25 cellular contexts compared by ENCODE assay signal in the genomic region with DNA sequence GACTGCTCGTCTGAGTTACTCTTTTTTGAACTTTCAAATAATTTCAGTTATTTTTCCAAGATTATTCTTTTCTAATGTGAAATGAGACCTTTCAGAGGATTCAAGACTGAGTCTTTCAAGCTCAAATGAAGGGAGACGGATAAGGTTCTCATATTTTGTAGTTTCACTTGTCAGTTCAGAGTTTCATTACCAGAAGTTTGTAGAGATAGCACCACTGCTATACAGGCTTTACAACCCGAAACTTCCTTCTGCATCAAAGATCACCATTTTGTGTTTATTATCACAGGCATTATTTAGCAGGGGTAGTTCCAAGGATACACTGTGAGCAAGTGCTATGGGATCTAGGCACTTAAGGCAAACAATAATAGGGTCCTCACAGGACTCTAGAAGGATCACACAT.
"Had no signal": no experiment of that assay in that cellular context is flagged by ENCODE, and none has a peak within 500 bp of the region (broad histone marks: within the 10 kb centered on the region; RNA-seq: fewer than 3 reads in every experiment).

No MANE protein-coding gene starts in this region.

- H3K9me3 ChIP-seq: colonic mucosa, esophagus squamous epithelium, gastrocnemius medialis, heart right ventricle, left lung, lower lobe of right lung had no signal

- H3K27ac Mint-ChIP-seq: dendritic cell treated with granulocyte-macrophage colony-stimulating factor and Interleukin-4, amounts not matched to agents 40 ng/mL and 50 ng/mL, for 4 days; effector memory CD8-positive, alpha-beta T cell; endodermal cell; memory B cell; naive thymus-derived CD4-positive, alpha-beta T cell had no signal

- H3K4me3 ChIP-seq: colonic mucosa, esophagus squamous epithelium, gastrocnemius medialis, heart right ventricle, left lung, lower lobe of right lung had no signal

- H3K4me1 Mint-ChIP-seq: endodermal cell; memory B cell; naive thymus-derived CD4-positive, alpha-beta T cell had no signal

- ATAC-seq: effector memory CD8-positive, alpha-beta T cell; esophagus mucosa; gastrocnemius medialis; heart right ventricle; left cardiac atrium; left lung; left ventricle myocardium superior; lower lobe of right lung; naive thymus-derived CD4-positive, alpha-beta T cell had no signal

- DNase-seq: colonic mucosa; cortex of kidney; effector CD8-positive, alpha-beta T cell; effector memory CD8-positive, alpha-beta T cell; endodermal cell; erythroblast; esophagus squamous epithelium; foreskin fibroblast; foreskin melanocyte; gastrocnemius medialis; glutamatergic neuron; head of caudate nucleus; heart right ventricle; hippocampal formation; left cardiac atrium; left lung; left ventricle myocardium superior; lower lobe of right lung; mesendoderm; midbrain; naive thymus-derived CD4-positive, alpha-beta T cell had no signal

- H3K27me3 Mint-ChIP-seq: dendritic cell treated with granulocyte-macrophage colony-stimulating factor and Interleukin-4, amounts not matched to agents 40 ng/mL and 50 ng/mL, for 4 days; effector memory CD8-positive, alpha-beta T cell; memory B cell; naive thymus-derived CD4-positive, alpha-beta T cell had no signal

- H3K36me3 ChIP-seq: colonic mucosa, esophagus squamous epithelium, gastrocnemius medialis, heart right ventricle, left lung, lower lobe of right lung had no signal

- H3K4me1 ChIP-seq: colonic mucosa, esophagus squamous epithelium, gastrocnemius medialis, heart right ventricle, left lung, lower lobe of right lung had no signal

- H3K27me3 ChIP-seq: colonic mucosa, esophagus squamous epithelium, gastrocnemius medialis, heart right ventricle, left lung had no signal

- H3K4me3 Mint-ChIP-seq: dendritic cell treated with granulocyte-macrophage colony-stimulating factor and Interleukin-4, amounts not matched to agents 40 ng/mL and 50 ng/mL, for 4 days; effector memory CD8-positive, alpha-beta T cell; endodermal cell; memory B cell; naive thymus-derived CD4-positive, alpha-beta T cell had no signal

- H3K9me3 Mint-ChIP-seq: dendritic cell treated with granulocyte-macrophage colony-stimulating factor and Interleukin-4, amounts not matched to agents 40 ng/mL and 50 ng/mL, for 4 days; endodermal cell had no signal

- H3K27ac ChIP-seq: colonic mucosa, epithelial cell of prostate, esophagus squamous epithelium, gastrocnemius medialis, heart right ventricle, left lung, lower lobe of right lung had no signal

- H3K36me3 Mint-ChIP-seq: naive thymus-derived CD4-positive, alpha-beta T cell had no signal
